12 cellular contexts compared by ENCODE assay signal in the genomic region with DNA sequence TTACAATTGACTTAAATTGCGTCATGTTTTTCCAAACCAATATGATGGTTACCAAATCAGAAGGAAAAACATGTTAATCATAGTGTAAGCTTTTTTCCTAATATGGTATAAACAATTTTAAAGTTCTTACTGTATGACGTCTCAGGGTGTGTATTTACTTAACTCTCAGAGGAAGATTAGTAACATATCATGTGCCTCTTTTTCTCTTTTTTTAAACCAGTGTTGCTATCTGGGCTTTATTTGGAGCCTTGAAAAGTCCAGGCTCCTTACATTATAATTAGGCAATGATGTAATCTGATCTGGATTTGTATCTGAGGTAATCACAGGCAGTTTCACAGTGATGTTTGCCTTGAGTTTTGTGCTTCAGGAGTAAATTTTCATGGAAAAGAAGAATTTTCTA. TPM values are rescaled to one million over a fixed set of nuclear protein-coding genes. Genes with fewer than 3 reads are reported as not detected.
A peak's percentile ranks its signal among the peaks of the same experiment; 100 is the strongest.
DNase-seq lines count a peak whose midpoint lies in the region; ATAC-seq, FAIRE-seq and TF ChIP-seq lines count a peak whose summit lies in the region.
"Had no signal": no experiment of that assay in that cellular context is flagged by ENCODE, and none has a peak within 500 bp of the region (broad histone marks: within the 10 kb centered on the region; RNA-seq: fewer than 3 reads in every experiment).

No MANE protein-coding gene starts in this region.

- H3K9me3 Mint-ChIP-seq in MCF 10A (ENCODE audit: unreplicated experiment), result no peaks in the 10 kb centered on the region
- H3K9me3 Mint-ChIP-seq in CD4-positive, alpha-beta memory T cell, result peaks cover 0 to 3% (median 0%) of the 10 kb centered on the region in 8 donors

- no peaks in the 10 kb centered on the region for H3K4me1 Mint-ChIP-seq in MCF 10A (ENCODE audit: insufficient read depth, unreplicated experiment)
- H3K4me1 Mint-ChIP-seq in CD4-positive, alpha-beta memory T cell, result no peaks in the 10 kb centered on the region
- H3K4me1 Mint-ChIP-seq: B cell had no signal

- no peaks in the 10 kb centered on the region for H3K27me3 Mint-ChIP-seq in MCF 10A (ENCODE audit: insufficient read depth, unreplicated experiment)
- H3K27me3 Mint-ChIP-seq in CD4-positive, alpha-beta memory T cell, result peaks cover 8 to 11% of the 10 kb centered on the region in 2 donors

- H3K36me3 ChIP-seq in breast epithelium (no peaks in the 10 kb centered on the region), uterus (no peaks in the 10 kb centered on the region), kidney (ENCODE audit: control insufficient read depth in 1 of 2, insufficient read depth in 2 of 2, low read length in 2 of 2) (no peaks in the 10 kb centered on the region)
- no peaks in the 10 kb centered on the region for H3K36me3 ChIP-seq in CD4-positive, alpha-beta memory T cell (ENCODE audit: insufficient read depth, low read length)

- H3K9ac ChIP-seq in kidney (ENCODE audit: low read length in 2 of 2), result no peak overlapping the region

- POLR2A ChIA-PET in MCF 10A (lab: Yijun Ruan, JAX), result interaction anchor here (1.3 kb wide), 1 partner anchor 21 kb away, joined by 6 read pairs; a partner anchor contains a TSS
- POLR2A ChIA-PET in CD4-positive, alpha-beta memory T cell (lab: Charles Lee; ENCODE audit: partially characterized antibody), result no interaction called here

- H3K4me3 ChIP-seq in breast epithelium (no peak overlapping the region), right cardiac atrium (ENCODE audit: low read length) (no peak overlapping the region), uterus (no peak overlapping the region), kidney (ENCODE audit: low read length in 2 of 2) (no peak overlapping the region)
- H3K4me3 ChIP-seq in CD4-positive, alpha-beta memory T cell (ENCODE audit: low read length in 2 of 2), result no peak overlapping the region

- no peaks in the 10 kb centered on the region for H3K27me3 ChIP-seq in breast epithelium
- H3K27me3 ChIP-seq in right cardiac atrium (ENCODE audit: control insufficient read depth, insufficient read depth), result no peaks in the 10 kb centered on the region
- H3K27me3 ChIP-seq in uterus, result no peaks in the 10 kb centered on the region
- no peaks in the 10 kb centered on the region for H3K27me3 ChIP-seq in CD4-positive, alpha-beta memory T cell (ENCODE audit: insufficient read depth, low read length)

- ATAC-seq in right cardiac atrium, result peak; percentile 45 to 53

- no peak overlapping the region for H3K4me3 Mint-ChIP-seq in MCF 10A (ENCODE audit: unreplicated experiment)
- no peak overlapping the region for H3K4me3 Mint-ChIP-seq in CD4-positive, alpha-beta memory T cell
- H3K4me3 Mint-ChIP-seq: B cell had no signal

- WGBS in right cardiac atrium, result 11% methylated on average over 2 of the region's 2 CpGs

- DNase-seq in MCF 10A (ENCODE audit: unreplicated experiment) (peak; percentile 63), breast epithelium (ENCODE audit: low spot score in 2 of 2) (no peak), amniotic stem cell (lab: John Stamatoyannopoulos, UW) (peak; percentile 92), right cardiac atrium (no peak), uterus (no peak), kidney (no peak)
- no peak for DNase-seq in activated naive CD4-positive, alpha-beta T cell (lab: John Stamatoyannopoulos, UW)
- DNase-seq in CD4-positive, alpha-beta memory T cell, result no peak
- DNase-seq: caudate nucleus, NCI-H2081 had no signal

- no peak for TF ChIP-seq CTCF in MCF 10A (IDR thresholded peaks at IDR 0.05; ENCODE audit: unreplicated experiment)
- no peak for TF ChIP-seq CTCF in breast epithelium (IDR thresholded peaks at IDR 0.05)
- TF ChIP-seq CTCF in uterus (IDR thresholded peaks at IDR 0.05), result no peak
- TF ChIP-seq CTCF in kidney (IDR thresholded peaks at IDR 0.05; ENCODE audit: borderline replicate concordance, extremely low read depth, insufficient read depth), result no peak

- no peaks in the 10 kb centered on the region for H3K9me3 ChIP-seq in breast epithelium
- H3K9me3 ChIP-seq in right cardiac atrium (ENCODE audit: control insufficient read depth, low read length), result no peaks in the 10 kb centered on the region
- H3K9me3 ChIP-seq in uterus, result no peaks in the 10 kb centered on the region
- no peaks in the 10 kb centered on the region for H3K9me3 ChIP-seq in kidney (ENCODE audit: control insufficient read depth in 1 of 2, low read length in 2 of 2)
- no peaks in the 10 kb centered on the region for H3K9me3 ChIP-seq in CD4-positive, alpha-beta memory T cell (ENCODE audit: control insufficient read depth in 1 of 2, low read length in 2 of 2)

- CTCF ChIA-PET in MCF 10A (lab: Yijun Ruan, JAX), result no interaction called here
- CTCF ChIA-PET in CD4-positive, alpha-beta memory T cell (lab: Charles Lee; ENCODE audit: partially characterized antibody), result no interaction called here

- BruUV-seq in MCF 10A (replicated peaks; lab: Mats Ljungman, UMichigan), result no TSS peak

- TF ChIP-seq POLR2A in breast epithelium (IDR thresholded peaks at IDR 0.05), result no peak
- TF ChIP-seq POLR2A in uterus (IDR thresholded peaks at IDR 0.05), result no peak

- H3K27ac Mint-ChIP-seq in MCF 10A (ENCODE audit: low read depth, unreplicated experiment), result peak overlapping the region; percentile 53
- no peak overlapping the region for H3K27ac Mint-ChIP-seq in CD4-positive, alpha-beta memory T cell
- H3K27ac Mint-ChIP-seq: B cell had no signal

- H3K4me1 ChIP-seq in breast epithelium (no peaks in the 10 kb centered on the region), right cardiac atrium (ENCODE audit: control insufficient read depth, insufficient read depth, low read length) (no peaks in the 10 kb centered on the region), uterus (peaks cover 0 to 6% of the 10 kb centered on the region in 2 donors), kidney (ENCODE audit: control insufficient read depth in 1 of 2, insufficient read depth in 1 of 2, low read depth in 1 of 2, low read length in 2 of 2) (no peaks in the 10 kb centered on the region)
- no peaks in the 10 kb centered on the region for H3K4me1 ChIP-seq in CD4-positive, alpha-beta memory T cell (ENCODE audit: insufficient read depth, low read length)

- no peak for FAIRE-seq in kidney (lab: Jason Lieb, UNC)
- FAIRE-seq: GM12892 had no signal

- intact Hi-C loops in MCF 10A (cut with micrococcal nuclease), result no loop called here
- intact Hi-C loops in breast epithelium (cut with DNase I; ENCODE audit: low total_unique reads), result no loop called here
- intact Hi-C loops in right cardiac atrium (cut with DNase I), result no loop called here
- intact Hi-C loops in uterus (cut with DNase I; ENCODE audit: low total_unique reads), result no loop called here
- intact Hi-C loops in kidney (cut with DNase I), result no loop called here
- intact Hi-C loops in CD4-positive, alpha-beta memory T cell (cut with micrococcal nuclease), result no loop called here

- H3K27ac ChIP-seq in breast epithelium, result no peak overlapping the region
- no peak overlapping the region for H3K27ac ChIP-seq in right cardiac atrium (ENCODE audit: low read length)
- peak overlapping the region; percentile 78 to 92 for H3K27ac ChIP-seq in uterus
- no peak overlapping the region for H3K27ac ChIP-seq in kidney (ENCODE audit: low read depth in 2 of 2, low read length in 2 of 2)
- no peak overlapping the region for H3K27ac ChIP-seq in CD4-positive, alpha-beta memory T cell (ENCODE audit: low read depth, low read length)

- H3K36me3 Mint-ChIP-seq in MCF 10A (ENCODE audit: insufficient read depth, unreplicated experiment), result no peaks in the 10 kb centered on the region
- H3K36me3 Mint-ChIP-seq in CD4-positive, alpha-beta memory T cell, result no peaks in the 10 kb centered on the region

RNA-seq across cellular contexts. Expression of a gene that starts 20.4 kb away (rescaled TPM):
- total RNA-seq in MCF 10A (2022) (8.4 and 13.3 TPM in 2 replicates), breast epithelium (10 to 100 TPM; 10.4 to 11.7 (median 10.8) TPM), right cardiac atrium (10 to 100 TPM; 11.1 to 20.7 (median 11.5) TPM), uterus (10 to 100 TPM; 54.4 to 95.3 (median 68.5) TPM), kidney (8.0 TPM)
- polyA plus RNA-seq in right cardiac atrium (6.1 TPM), kidney (ENCODE audit: insufficient read depth, low read depth, low replicate concordance) (6.0 TPM)
- total RNA-seq in CD4-positive, alpha-beta memory T cell, result 1 to 10 TPM; 1.4 to 1.6 TPM
- polyA plus RNA-seq in CD4-positive, alpha-beta memory T cell, result 1 to 10 TPM; 1.3 TPM

Comparison
In these comparisons a context has a peak if more than half of its experiments do, and no peak if none do; other contexts are left out.
1. DNase-seq: peak in MCF 10A (single experiment) and amniotic stem cell (single experiment); none in breast epithelium (0 of 2), right cardiac atrium (0 of 3), uterus (0 of 2), kidney (single experiment), activated naive CD4-positive, alpha-beta T cell (0 of 4) and CD4-positive, alpha-beta memory T cell (0 of 5).
2. H3K27ac ChIP-seq: peak in uterus (2 of 2); none in breast epithelium (0 of 2), right cardiac atrium (single experiment), kidney (0 of 2) and CD4-positive, alpha-beta memory T cell (single experiment).